8 cellular contexts compared by ENCODE assay signal in genomic region chr14:69695664-69696527, GRCh38.
DNase-seq lines count a peak whose midpoint lies in the region; ATAC-seq and TF ChIP-seq lines count a peak whose summit lies in the region.

No MANE protein-coding gene starts in this region.

- no peaks in the 10 kb centered on the region for H3K27me3 ChIP-seq in H7 (ENCODE audit: control insufficient read depth, insufficient read depth, low read length)

- TF ChIP-seq CTCF in Calu3 (IDR thresholded peaks at IDR 0.05; ENCODE audit: unreplicated experiment), result no peak

- CTCF ChIA-PET in Calu3 (lab: Charles Lee), result no interaction called here

- peaks cover 21% of the 10 kb centered on the region for H3K4me1 Mint-ChIP-seq in Calu3 (ENCODE audit: low read depth, unreplicated experiment)
- H3K4me1 Mint-ChIP-seq in IgD-negative memory B cell, result peaks cover 58 to 78% (median 73%) of the 10 kb centered on the region in 3 donors

- H3K27me3 Mint-ChIP-seq in Calu3 (ENCODE audit: unreplicated experiment) (no peaks in the 10 kb centered on the region), IgD-negative memory B cell (no peaks in the 10 kb centered on the region)

- no TSS peak for BruUV-seq in Calu3 (replicated peaks; lab: Mats Ljungman, UMichigan)

- ATAC-seq in SK-N-SH treated with all-trans-retinoic acid at 6 μM for 48 hours, result peak; percentile 73

- no peaks in the 10 kb centered on the region for H3K36me3 ChIP-seq in H7 (replicated peaks; ENCODE audit: control insufficient read depth, insufficient read depth, low read length)

- intact Hi-C loops in Calu3 (cut with micrococcal nuclease; ENCODE audit: unreplicated experiment), result no loop called here
- intact Hi-C loops in posterior vena cava (cut with DNase I), result no loop called here

- DNase-seq in Calu3 (peak; percentile 29), fibroblast of gingiva (ENCODE audit: low read depth) (peak; percentile 81), posterior vena cava (ENCODE audit: low spot score) (peak; percentile 73), hepatic stellate cell (ENCODE audit: low spot score) (no peak), mesenteric fat pad (ENCODE audit: low spot score) (no peak), H7 (no peak)

- H3K36me3 Mint-ChIP-seq in Calu3 (ENCODE audit: insufficient read depth, unreplicated experiment), result no peaks in the 10 kb centered on the region
- no peaks in the 10 kb centered on the region for H3K36me3 Mint-ChIP-seq in IgD-negative memory B cell

- no peak overlapping the region for H3K4me3 ChIP-seq in H7 (ENCODE audit: insufficient read depth, low read depth, low read length)

- H3K4me3 Mint-ChIP-seq in Calu3 (ENCODE audit: low read depth, unreplicated experiment), result no peak overlapping the region
- H3K4me3 Mint-ChIP-seq in IgD-negative memory B cell, result peak overlapping the region in 3 of 4 donors; percentile 24 to 42 (median 24)

- H3K27ac Mint-ChIP-seq in Calu3 (ENCODE audit: unreplicated experiment) (no peak overlapping the region), IgD-negative memory B cell (peak overlapping the region; percentile 46 to 67 (median 51))

- H3K9me3 Mint-ChIP-seq in Calu3 (ENCODE audit: low read depth, unreplicated experiment) (no peaks in the 10 kb centered on the region), IgD-negative memory B cell (no peaks in the 10 kb centered on the region)

TF ChIP-seq in SK-N-SH treated with all-trans-retinoic acid at 6 μM for 48 hours, 23 proteins besides CTCF, POLR2A, EP300 and RAD21:
- TF ChIP-seq TOX (CRISPR knock-in tag; IDR thresholded peaks at IDR 0.05; ENCODE audit: borderline replicate concordance), result no peak
- no peak for TF ChIP-seq PPARA (CRISPR knock-in tag; IDR thresholded peaks at IDR 0.05; ENCODE audit: borderline replicate concordance)
- no peak for TF ChIP-seq OSR1 (CRISPR knock-in tag; IDR thresholded peaks at IDR 0.05)
- TF ChIP-seq, protein P1, sequence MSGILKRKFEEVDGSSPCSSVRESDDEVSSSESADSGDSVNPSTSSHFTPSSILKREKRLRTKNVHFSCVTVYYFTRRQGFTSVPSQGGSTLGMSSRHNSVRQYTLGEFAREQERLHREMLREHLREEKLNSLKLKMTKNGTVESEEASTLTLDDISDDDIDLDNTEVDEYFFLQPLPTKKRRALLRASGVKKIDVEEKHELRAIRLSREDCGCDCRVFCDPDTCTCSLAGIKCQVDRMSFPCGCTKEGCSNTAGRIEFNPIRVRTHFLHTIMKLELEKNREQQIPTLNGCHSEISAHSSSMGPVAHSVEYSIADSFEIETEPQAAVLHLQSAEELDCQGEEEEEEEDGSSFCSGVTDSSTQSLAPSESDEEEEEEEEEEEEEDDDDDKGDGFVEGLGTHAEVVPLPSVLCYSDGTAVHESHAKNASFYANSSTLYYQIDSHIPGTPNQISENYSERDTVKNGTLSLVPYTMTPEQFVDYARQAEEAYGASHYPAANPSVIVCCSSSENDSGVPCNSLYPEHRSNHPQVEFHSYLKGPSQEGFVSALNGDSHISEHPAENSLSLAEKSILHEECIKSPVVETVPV (CRISPR knock-in tag; IDR thresholded peaks at IDR 0.05), result no peak
- TF ChIP-seq ZNF565 (CRISPR knock-in tag; conservative IDR thresholded peaks at IDR 0.05; ENCODE audit: low read depth), result no peak
- TF ChIP-seq ARNTL (CRISPR knock-in tag; IDR thresholded peaks at IDR 0.05; ENCODE audit: borderline replicate concordance, low read depth), result no peak
- no peak for TF ChIP-seq RARB (CRISPR knock-in tag; IDR thresholded peaks at IDR 0.05)
- no peak for TF ChIP-seq POU6F1 (CRISPR knock-in tag; IDR thresholded peaks at IDR 0.05; ENCODE audit: borderline replicate concordance, low read depth)
- no peak for TF ChIP-seq GLIS3 (CRISPR knock-in tag; IDR thresholded peaks at IDR 0.05)
- no peak for TF ChIP-seq TCF4 (CRISPR knock-in tag; IDR thresholded peaks at IDR 0.05; ENCODE audit: borderline replicate concordance)
- TF ChIP-seq TSHZ2 (CRISPR knock-in tag; IDR thresholded peaks at IDR 0.05), result no peak
- TF ChIP-seq CREB5 (CRISPR knock-in tag; IDR thresholded peaks at IDR 0.05; ENCODE audit: low read depth), result no peak
- TF ChIP-seq SNAI2 (CRISPR knock-in tag; IDR thresholded peaks at IDR 0.05), result no peak

Comparison
In these comparisons a context has a peak if more than half of its experiments do, and no peak if none do; other contexts are left out.
1. DNase-seq: peak in Calu3 (single experiment), fibroblast of gingiva (single experiment) and posterior vena cava (single experiment); none in hepatic stellate cell (single experiment), mesenteric fat pad (single experiment) and H7 (single experiment).